Comparison of ENCODE assay signal across 13 cellular contexts in genomic region chr5:133938039-133938821, GRCh38. TPM values are rescaled to one million over a fixed set of nuclear protein-coding genes. Genes with fewer than 3 reads are reported as not detected.
A peak's percentile ranks its signal among the peaks of the same experiment; 100 is the strongest.
DNase-seq lines count a peak whose midpoint lies in the region; ATAC-seq, FAIRE-seq and TF ChIP-seq lines count a peak whose summit lies in the region.
"Had no signal": no experiment of that assay in that cellular context is flagged by ENCODE, and none has a peak within 500 bp of the region (broad histone marks: within the 10 kb centered on the region; RNA-seq: fewer than 3 reads in every experiment).

No MANE protein-coding gene starts in this region.

- TF ChIP-seq CTCF in kidney (IDR thresholded peaks at IDR 0.05; ENCODE audit: borderline replicate concordance, extremely low read depth, insufficient read depth) = no peak

- H3K9me3 ChIP-seq in small intestine (ENCODE audit: control insufficient read depth, low read depth) (no peaks in the 10 kb centered on the region), kidney (ENCODE audit: control insufficient read depth in 1 of 2, low read length in 2 of 2) (no peaks in the 10 kb centered on the region)
- H3K9me3 ChIP-seq: ovary had no signal

- intact Hi-C loops in activated CD4-positive, alpha-beta T cell treated with anti-CD3 and anti-CD28 coated beads for 36 hours (cut with DNase I, micrococcal nuclease) = no loop called here
- intact Hi-C loops in kidney (cut with DNase I) = no loop called here

- peaks cover 27% of the 10 kb centered on the region for H3K4me1 Mint-ChIP-seq in activated CD4-positive, alpha-beta T cell treated with anti-CD3 and anti-CD28 coated beads for 36 hours

- no peak overlapping the region for H3K4me3 Mint-ChIP-seq in activated CD4-positive, alpha-beta T cell treated with anti-CD3 and anti-CD28 coated beads for 36 hours

- H3K9me3 Mint-ChIP-seq in activated CD4-positive, alpha-beta T cell treated with anti-CD3 and anti-CD28 coated beads for 36 hours (ENCODE audit: low read depth) = peaks cover 4% of the 10 kb centered on the region

- no peak overlapping the region for H3K9ac ChIP-seq in kidney (ENCODE audit: low read length in 2 of 2)
- H3K9ac ChIP-seq: KMS-11 had no signal

- no peak for DNase-seq in activated CD4-positive, alpha-beta T cell treated with anti-CD3 and anti-CD28 coated beads for 36 hours
- DNase-seq in activated CD4-positive, alpha-beta T cell treated with anti-CD3 and anti-CD28 coated beads for 4 hours = no peak
- DNase-seq in NCI-H69 (lab: John Stamatoyannopoulos, UW) = peak; percentile 79
- peak; percentile 48 for DNase-seq in dermis blood vessel endothelial cell
- peak; percentile 66 for DNase-seq in small intestine
- DNase-seq in kidney = no peak
- no peak for DNase-seq in NCI-H187 (lab: John Stamatoyannopoulos, UW)
- DNase-seq: activated CD4-positive, alpha-beta T cell treated with anti-CD3 and anti-CD28 coated beads, Interleukin-2, amount 50 U/mL, for 48 hours; NCI-H2081; ovary; stimulated activated CD4-positive, alpha-beta T cell treated with anti-CD3 and anti-CD28 coated beads, Interleukin-15, amount 100 ng/mL, for 24 hours had no signal

- H3K4me1 ChIP-seq in small intestine (ENCODE audit: control insufficient read depth in 2 of 2, insufficient read depth in 1 of 2, low read depth in 1 of 2, low read length in 1 of 2) = peaks cover 0 to 2% of the 10 kb centered on the region in 2 donors
- peaks cover 4 to 16% of the 10 kb centered on the region in 2 donors for H3K4me1 ChIP-seq in kidney (ENCODE audit: control insufficient read depth in 1 of 2, insufficient read depth in 1 of 2, low read depth in 1 of 2, low read length in 2 of 2)

- no peak for ATAC-seq in activated CD4-positive, alpha-beta T cell treated with anti-CD3 and anti-CD28 coated beads for 36 hours
- no peak for ATAC-seq in HG03342 (IDR thresholded peaks at IDR 0.05; ENCODE audit: unreplicated experiment)

- POLR2A ChIA-PET in activated CD4-positive, alpha-beta T cell treated with anti-CD3 and anti-CD28 coated beads for 36 hours (lab: Charles Lee) = interaction anchor here (0.6 to 1.4 kb wide), 2 partner anchors 8 to 15 kb away, joined by 5 to 7 read pairs; no protein-coding TSS in a partner anchor

- WGBS in small intestine, 3 donors = 19 to 38% (median 29%) methylated on average over 6 of the region's 6 CpGs

- peak overlapping the region; percentile 2 to 12 for H3K27ac ChIP-seq in small intestine (ENCODE audit: low read depth in 1 of 2, low read length in 1 of 2)
- peak overlapping the region in 1 of 2 donors; percentile 7 for H3K27ac ChIP-seq in kidney (ENCODE audit: low read depth in 2 of 2, low read length in 2 of 2)
- H3K27ac ChIP-seq: KMS-11, ovary had no signal

- FAIRE-seq in small intestine (lab: Jason Lieb, UNC) = no peak
- FAIRE-seq in kidney (lab: Jason Lieb, UNC) = no peak

- H3K36me3 Mint-ChIP-seq in activated CD4-positive, alpha-beta T cell treated with anti-CD3 and anti-CD28 coated beads for 36 hours (ENCODE audit: low read depth) = no peaks in the 10 kb centered on the region

- no peaks in the 10 kb centered on the region for H3K27me3 ChIP-seq in small intestine (ENCODE audit: control insufficient read depth in 2 of 2, insufficient read depth in 2 of 2, low read length in 2 of 2)
- H3K27me3 ChIP-seq: ovary had no signal

- peak overlapping the region; percentile 14 for H3K27ac Mint-ChIP-seq in activated CD4-positive, alpha-beta T cell treated with anti-CD3 and anti-CD28 coated beads for 36 hours

- no peak overlapping the region for H3K4me3 ChIP-seq in small intestine (ENCODE audit: low read depth in 1 of 2, low read length in 2 of 2)
- no peak overlapping the region for H3K4me3 ChIP-seq in kidney (ENCODE audit: low read length in 2 of 2)
- H3K4me3 ChIP-seq: ovary had no signal

- H3K27me3 Mint-ChIP-seq in activated CD4-positive, alpha-beta T cell treated with anti-CD3 and anti-CD28 coated beads for 36 hours = no peaks in the 10 kb centered on the region

- CTCF ChIA-PET in activated CD4-positive, alpha-beta T cell treated with anti-CD3 and anti-CD28 coated beads for 36 hours (lab: Charles Lee) = interaction anchor here (0.6 to 1.0 kb wide), 3 partner anchors 69 to 1471 kb away, joined by 3 to 4 read pairs (median 3); no protein-coding TSS in a partner anchor

- H3K36me3 ChIP-seq in small intestine (ENCODE audit: control insufficient read depth in 2 of 2, insufficient read depth in 2 of 2, low read length in 2 of 2) (no peaks in the 10 kb centered on the region), kidney (ENCODE audit: control insufficient read depth in 1 of 2, insufficient read depth in 2 of 2, low read length in 2 of 2) (no peaks in the 10 kb centered on the region)
- H3K36me3 ChIP-seq: ovary had no signal

RNA-seq across cellular contexts. Expression of gene C5orf15, which starts 30.2 kb away (rescaled TPM):
- total RNA-seq in activated CD4-positive, alpha-beta T cell treated with anti-CD3 and anti-CD28 coated beads for 36 hours = 10 to 100 TPM; 28.7 to 38.7 TPM
- 26.4 and 30.7 TPM in 2 replicates for total RNA-seq in dermis blood vessel endothelial cell
- polyA plus RNA-seq in small intestine = 10 to 100 TPM; 17.3 to 39.2 (median 20.1) TPM
- total RNA-seq in kidney = 43.9 TPM
- 54.4 TPM for polyA plus RNA-seq in kidney (ENCODE audit: insufficient read depth, low read depth, low replicate concordance)

Comparison
In these comparisons a context has a peak if more than half of its experiments do, and no peak if none do; other contexts are left out.
1. DNase-seq: peak in NCI-H69 (single experiment), dermis blood vessel endothelial cell (single experiment) and small intestine (single experiment); none in activated CD4-positive, alpha-beta T cell treated with anti-CD3 and anti-CD28 coated beads for 36 hours (single experiment), activated CD4-positive, alpha-beta T cell treated with anti-CD3 and anti-CD28 coated beads for 4 hours (0 of 2), kidney (single experiment) and NCI-H187 (0 of 2).